Comparison of ENCODE assay signal across 1 cellular context in genomic region chr17:81210868-81211267, GRCh38.
TF ChIP-seq lines count a peak whose summit lies in the region.

No MANE protein-coding gene starts in this region.

TF ChIP-seq in WTC11, 78 proteins besides CTCF, POLR2A, EP300 and RAD21 (continued from another document):
- no peak for TF ChIP-seq HMGXB4 (CRISPR knock-in tag; IDR thresholded peaks at IDR 0.05)
- no peak for TF ChIP-seq TEAD4 (CRISPR knock-in tag; IDR thresholded peaks at IDR 0.05)
- TF ChIP-seq CDX4 (CRISPR knock-in tag; IDR thresholded peaks at IDR 0.05; ENCODE audit: borderline replicate concordance) = no peak
- TF ChIP-seq CREM (CRISPR knock-in tag; IDR thresholded peaks at IDR 0.05) = no peak
- no peak for TF ChIP-seq ATF2 (CRISPR knock-in tag; IDR thresholded peaks at IDR 0.05; ENCODE audit: borderline replicate concordance, low read depth)
- TF ChIP-seq USF2 (CRISPR knock-in tag; IDR thresholded peaks at IDR 0.05) = no peak
- no peak for TF ChIP-seq NFATC4 (CRISPR knock-in tag; IDR thresholded peaks at IDR 0.05)
- TF ChIP-seq JUN (CRISPR knock-in tag; IDR thresholded peaks at IDR 0.05) = no peak
